Comparison of ENCODE assay signal across 1 cellular context in genomic region chr2:120272763-120273481, GRCh38.
TF ChIP-seq lines count a peak whose summit lies in the region.

No MANE protein-coding gene starts in this region.

TF ChIP-seq in HepG2, 621 proteins besides CTCF, POLR2A, EP300 and RAD21 (continued from another document and continues in another):
- TF ChIP-seq SOX13 (IDR thresholded peaks at IDR 0.05) (peak; percentile 63; the same call in 1 of the 2 replicates), SOX13 (CRISPR knock-in tag; conservative IDR thresholded peaks at IDR 0.05 in 1 of 2, IDR thresholded peaks at IDR 0.05 in 1 of 2) (peak in 1 of 2 experiments; percentile 88; a peak in 2 of 4 replicates), HNRNPUL1 (IDR thresholded peaks at IDR 0.05; ENCODE audit: low read depth, low read length) (0 out of 2 replicates have a peak, but pooled peaks have one; percentile 35), ZNF792 (CRISPR knock-in tag; IDR thresholded peaks at IDR 0.05) (peak; percentile 44; the same call in 1 of the 2 replicates), MYC (CRISPR knock-in tag; IDR thresholded peaks at IDR 0.05; ENCODE audit: borderline replicate concordance) (peak; percentile 40; the same call in 1 of the 2 replicates), ZBTB3 (CRISPR knock-in tag; IDR thresholded peaks at IDR 0.05; ENCODE audit: borderline replicate concordance, low read depth) (peak; percentile 80; the same call in 1 of the 2 replicates), REST (IDR thresholded peaks at IDR 0.05; ENCODE audit: borderline replicate concordance in 1 of 2, low read depth in 1 of 2, low read length in 2 of 2) (0 out of 4 replicates have a peak, but pooled peaks of 1 of the 2 experiments have one; percentile 24), ZBTB46 (CRISPR knock-in tag; IDR thresholded peaks at IDR 0.05; ENCODE audit: borderline replicate concordance) (no peak), MTF1 (CRISPR knock-in tag; IDR thresholded peaks at IDR 0.05) (no peak), SRSF9 (IDR thresholded peaks at IDR 0.05; ENCODE audit: borderline replicate concordance, insufficient read depth, low read depth, low read length, poor library complexity, severe bottlenecking) (no peak), DZIP1 (CRISPR knock-in tag; IDR thresholded peaks at IDR 0.05) (no peak), KAT8 (CRISPR knock-in tag; IDR thresholded peaks at IDR 0.05) (peak; percentile 43), ZFAT (CRISPR knock-in tag; conservative IDR thresholded peaks at IDR 0.05) (no peak), POLR2AphosphoS2 (IDR thresholded peaks at IDR 0.05; ENCODE audit: low read depth, low read length) (no peak), PCBP1 (IDR thresholded peaks at IDR 0.05; ENCODE audit: borderline replicate concordance, low read depth, low read length) (no peak), CHD2 (IDR thresholded peaks at IDR 0.05; ENCODE audit: low read depth, low read length) (no peak), REL (CRISPR knock-in tag; conservative IDR thresholded peaks at IDR 0.05) (no peak), ATM (IDR thresholded peaks at IDR 0.05; ENCODE audit: borderline replicate concordance) (no peak), ZNF639 (CRISPR knock-in tag; conservative IDR thresholded peaks at IDR 0.05) (no peak), KMT2B (CRISPR knock-in tag; IDR thresholded peaks at IDR 0.05) (peak; percentile 38; the same call in 1 of the 2 replicates), IRF2 (CRISPR knock-in tag; IDR thresholded peaks at IDR 0.05) (peak; percentile 59; the same call in 1 of the 2 replicates), PRMT3 (CRISPR knock-in tag; IDR thresholded peaks at IDR 0.05; ENCODE audit: borderline replicate concordance, low read depth) (no peak), ARNT (IDR thresholded peaks at IDR 0.05) (no peak), ZNF746 (CRISPR knock-in tag; IDR thresholded peaks at IDR 0.05) (no peak), ZNF660 (CRISPR knock-in tag; IDR thresholded peaks at IDR 0.05; ENCODE audit: borderline replicate concordance, low read depth) (no peak), SRSF1 (optimal IDR thresholded peaks at IDR 0.05; ENCODE audit: low read depth, low read length) (no peak), PTBP1 (IDR thresholded peaks at IDR 0.05; ENCODE audit: low read depth, low read length, poor library complexity, severe bottlenecking) (no peak), DNMT1 (CRISPR knock-in tag; IDR thresholded peaks at IDR 0.05) (no peak), MAX (IDR thresholded peaks at IDR 0.05) (peak; percentile 69; the same call in 1 of the 2 replicates), E2F2 (CRISPR knock-in tag; IDR thresholded peaks at IDR 0.05; ENCODE audit: borderline replicate concordance) (no peak), ZNF24 (IDR thresholded peaks at IDR 0.05) (no peak), PAX8 (CRISPR knock-in tag; IDR thresholded peaks at IDR 0.05; ENCODE audit: borderline replicate concordance) (no peak), ZBTB25 (CRISPR knock-in tag; IDR thresholded peaks at IDR 0.05) (peak; percentile 82), ZNF724P (CRISPR knock-in tag; IDR thresholded peaks at IDR 0.05; ENCODE audit: borderline replicate concordance) (no peak), ISX (CRISPR knock-in tag; conservative IDR thresholded peaks at IDR 0.05) (no peak), E2F1 (CRISPR knock-in tag; IDR thresholded peaks at IDR 0.05) (no peak), HOXA3 (CRISPR knock-in tag; IDR thresholded peaks at IDR 0.05) (peak; percentile 70), SP1 (IDR thresholded peaks at IDR 0.05) (no peak), SP1 (CRISPR knock-in tag; IDR thresholded peaks at IDR 0.05) (no peak), MIXL1 (CRISPR knock-in tag; IDR thresholded peaks at IDR 0.05) (peak; percentile 64; the same call in 1 of the 2 replicates), ZBTB33 (CRISPR knock-in tag; IDR thresholded peaks at IDR 0.05) (0 out of 2 replicates have a peak, but pooled peaks have one; percentile 32), KDM2A (CRISPR knock-in tag; IDR thresholded peaks at IDR 0.05; ENCODE audit: borderline replicate concordance, low read depth) (no peak), ZNF549 (CRISPR knock-in tag; IDR thresholded peaks at IDR 0.05) (no peak), SNAI1 (CRISPR knock-in tag; IDR thresholded peaks at IDR 0.05; ENCODE audit: borderline replicate concordance) (no peak), MYNN (CRISPR knock-in tag; IDR thresholded peaks at IDR 0.05; ENCODE audit: low read depth) (no peak), ZNF451 (CRISPR knock-in tag; IDR thresholded peaks at IDR 0.05) (no peak), ONECUT2 (CRISPR knock-in tag; IDR thresholded peaks at IDR 0.05) (0 out of 2 replicates have a peak, but pooled peaks have one; percentile 36), CAMTA2 (CRISPR knock-in tag; IDR thresholded peaks at IDR 0.05; ENCODE audit: borderline replicate concordance) (no peak), ZNF761 (CRISPR knock-in tag; conservative IDR thresholded peaks at IDR 0.05) (peak; percentile 69; the same call in 1 of the 2 replicates), CSRNP2 (CRISPR knock-in tag; conservative IDR thresholded peaks at IDR 0.05; ENCODE audit: low read depth) (no peak), TCF7L2 (IDR thresholded peaks at IDR 0.05; ENCODE audit: low read depth, low read length) (no peak)
